Comparison of ENCODE assay signal across 18 cellular contexts in genomic region chr2:1607236-1607920, GRCh38.
DNase-seq lines count a peak whose midpoint lies in the region; ATAC-seq, FAIRE-seq and TF ChIP-seq lines count a peak whose summit lies in the region.
"Had no signal": no experiment of that assay in that cellular context is flagged by ENCODE, and none has a peak within 500 bp of the region (broad histone marks: within the 10 kb centered on the region; RNA-seq: fewer than 3 reads in every experiment).

No MANE protein-coding gene starts in this region.

- no peaks in the 10 kb centered on the region for H3K27me3 Mint-ChIP-seq in WTC11 (ENCODE audit: low read depth)
- H3K27me3 Mint-ChIP-seq: CD4-positive, CD25-positive, alpha-beta regulatory T cell had no signal

- peaks cover 24% of the 10 kb centered on the region for H3F3A ChIP-seq in GM23248 (ENCODE audit: insufficient read depth)

- TF ChIP-seq CTCF in WTC11 (IDR thresholded peaks at IDR 0.05) (no peak), kidney (IDR thresholded peaks at IDR 0.05; ENCODE audit: borderline replicate concordance, extremely low read depth, insufficient read depth) (no peak)

- WGBS in GM23248 (ENCODE audit: low coverage in 1 of 2, low lambda C conversion rate in 2 of 2, missing lambda C conversion rate in 2 of 2), 2 experiments, result 78 to 80% methylated on average over 7 of the region's 7 CpGs

- POLR2A ChIA-PET in WTC11 (lab: Charles Lee), result no interaction called here

- no peaks in the 10 kb centered on the region for H3K9me3 Mint-ChIP-seq in WTC11
- H3K9me3 Mint-ChIP-seq: CD4-positive, CD25-positive, alpha-beta regulatory T cell; HFFc6 had no signal

- H3K4me3 Mint-ChIP-seq in WTC11, result no peak overlapping the region
- H3K4me3 Mint-ChIP-seq: CD4-positive, CD25-positive, alpha-beta regulatory T cell had no signal

- H3K9ac ChIP-seq in BLaER1, result 0 out of 2 replicates have a peak overlapping the region, but pooled peaks have one; percentile 28
- no peak overlapping the region for H3K9ac ChIP-seq in GM23248
- H3K9ac ChIP-seq in kidney (ENCODE audit: low read length in 2 of 2), result no peak overlapping the region
- H3K9ac ChIP-seq: KMS-11 had no signal

- H3K27ac ChIP-seq in BLaER1 (peak overlapping the region; percentile 94), GM23248 (no peak overlapping the region), kidney (ENCODE audit: low read depth in 2 of 2, low read length in 2 of 2) (no peak overlapping the region), SJCRH30 (no peak overlapping the region)
- H3K27ac ChIP-seq: KMS-11 had no signal

- no peak for ATAC-seq in WTC11
- ATAC-seq in GM21367 (IDR thresholded peaks at IDR 0.05; ENCODE audit: unreplicated experiment), result no peak

- peak; percentile 24 for DNase-seq in GM23248
- DNase-seq in WTC11 (ENCODE audit: low spot score), result no peak
- DNase-seq in kidney, result peak; percentile 28
- no peak for DNase-seq in activated CD8-positive, alpha-beta memory T cell treated with anti-CD3 and anti-CD28 coated beads, Interleukin-2, amount 50 U/mL, for 48 hours
- no peak for DNase-seq in SJCRH30
- no peak for DNase-seq in HuH-7 (ENCODE audit: low spot score)
- DNase-seq: Caco-2; CD4-positive, CD25-positive, alpha-beta regulatory T cell; DMS153; NCI-H1436 treated with DMSO at 0.1 percent for 48 hours; NCI-H2029 treated with DMSO at 0.1 percent for 48 hours; NCI-H510A; NCI-H774 had no signal

- in situ Hi-C loops in GM23248 (cut with MboI), result no loop called here

- no peak overlapping the region for H2AFZ ChIP-seq in GM23248

- no peaks in the 10 kb centered on the region for H3K9me2 ChIP-seq in GM23248 (ENCODE audit: insufficient read depth)

- peaks cover 6% of the 10 kb centered on the region for H3K36me3 Mint-ChIP-seq in WTC11
- H3K36me3 Mint-ChIP-seq: CD4-positive, CD25-positive, alpha-beta regulatory T cell had no signal

- no peaks in the 10 kb centered on the region for H3K79me2 ChIP-seq in GM23248 (ENCODE audit: insufficient read depth)

- intact Hi-C loops in kidney (cut with DNase I), result no loop called here

- H3K4me1 ChIP-seq in BLaER1 (peaks cover 100% of the 10 kb centered on the region), GM23248 (ENCODE audit: insufficient read depth) (peaks cover 15% of the 10 kb centered on the region), kidney (ENCODE audit: control insufficient read depth in 1 of 2, insufficient read depth in 1 of 2, low read depth in 1 of 2, low read length in 2 of 2) (peaks cover 3 to 4% of the 10 kb centered on the region in 2 donors), SJCRH30 (peaks cover 37% of the 10 kb centered on the region)
- H3K4me1 ChIP-seq: Caco-2 had no signal

- no peak for FAIRE-seq in kidney (lab: Jason Lieb, UNC)
- FAIRE-seq: H1 had no signal

- H3K27ac Mint-ChIP-seq in WTC11, result peak overlapping the region; percentile 21; the same call in 1 of the 2 replicates
- H3K27ac Mint-ChIP-seq: HFFc6 had no signal

- H3K4me1 Mint-ChIP-seq in WTC11, result no peaks in the 10 kb centered on the region
- H3K4me1 Mint-ChIP-seq: CD4-positive, CD25-positive, alpha-beta regulatory T cell had no signal

- H4K20me1 ChIP-seq in BLaER1, result no peaks in the 10 kb centered on the region
- H4K20me1 ChIP-seq in GM23248 (ENCODE audit: insufficient read depth), result no peaks in the 10 kb centered on the region

- CTCF ChIA-PET in WTC11 (lab: Charles Lee), result no interaction called here

- H3K4me3 ChIP-seq in BLaER1 (peak overlapping the region; percentile 55; the same call in 1 of the 2 replicates), GM23248 (no peak overlapping the region), kidney (ENCODE audit: low read length in 2 of 2) (no peak overlapping the region), SJCRH30 (no peak overlapping the region)

- H3K9me3 ChIP-seq in BLaER1 (no peaks in the 10 kb centered on the region), GM23248 (ENCODE audit: low read depth) (no peaks in the 10 kb centered on the region), kidney (ENCODE audit: control insufficient read depth in 1 of 2, low read length in 2 of 2) (no peaks in the 10 kb centered on the region), SJCRH30 (replicated peaks) (no peaks in the 10 kb centered on the region)

- no peaks in the 10 kb centered on the region for H3K36me3 ChIP-seq in BLaER1
- no peaks in the 10 kb centered on the region for H3K36me3 ChIP-seq in GM23248 (ENCODE audit: low read depth)
- H3K36me3 ChIP-seq in kidney (ENCODE audit: control insufficient read depth in 1 of 2, insufficient read depth in 2 of 2, low read length in 2 of 2), result no peaks in the 10 kb centered on the region
- H3K36me3 ChIP-seq in SJCRH30, result no peaks in the 10 kb centered on the region

- H3K4me2 ChIP-seq in BLaER1, result peak overlapping the region; percentile 95
- H3K4me2 ChIP-seq in GM23248 (ENCODE audit: unreplicated experiment), result no peak overlapping the region
- H3K4me2 ChIP-seq: KMS-11 had no signal

- H3K27me3 ChIP-seq in BLaER1, result no peaks in the 10 kb centered on the region
- H3K27me3 ChIP-seq in GM23248 (replicated peaks; ENCODE audit: insufficient read depth), result no peaks in the 10 kb centered on the region
- no peaks in the 10 kb centered on the region for H3K27me3 ChIP-seq in SJCRH30

TF ChIP-seq in WTC11, 78 proteins besides CTCF, POLR2A, EP300 and RAD21:
- TF ChIP-seq, protein P1, sequence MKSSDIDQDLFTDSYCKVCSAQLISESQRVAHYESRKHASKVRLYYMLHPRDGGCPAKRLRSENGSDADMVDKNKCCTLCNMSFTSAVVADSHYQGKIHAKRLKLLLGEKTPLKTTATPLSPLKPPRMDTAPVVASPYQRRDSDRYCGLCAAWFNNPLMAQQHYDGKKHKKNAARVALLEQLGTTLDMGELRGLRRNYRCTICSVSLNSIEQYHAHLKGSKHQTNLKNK (CRISPR knock-in tag; IDR thresholded peaks at IDR 0.05), result no peak
- TF ChIP-seq ZNF671 (CRISPR knock-in tag; IDR thresholded peaks at IDR 0.05), result no peak
- TF ChIP-seq ZNF396 (CRISPR knock-in tag; IDR thresholded peaks at IDR 0.05; ENCODE audit: borderline replicate concordance), result no peak
- TF ChIP-seq NR1H2 (CRISPR knock-in tag; IDR thresholded peaks at IDR 0.05), result no peak
- no peak for TF ChIP-seq IRF2 (CRISPR knock-in tag; IDR thresholded peaks at IDR 0.05; ENCODE audit: borderline replicate concordance, low read depth)
- TF ChIP-seq ZNF416 (CRISPR knock-in tag; IDR thresholded peaks at IDR 0.05), result no peak
- TF ChIP-seq FOXP1 (CRISPR knock-in tag; IDR thresholded peaks at IDR 0.05; ENCODE audit: borderline replicate concordance), result no peak
- TF ChIP-seq MXD4 (CRISPR knock-in tag; IDR thresholded peaks at IDR 0.05; ENCODE audit: borderline replicate concordance), result no peak
- no peak for TF ChIP-seq RELA (CRISPR knock-in tag; IDR thresholded peaks at IDR 0.05; ENCODE audit: borderline replicate concordance)
- TF ChIP-seq TCF7 (CRISPR knock-in tag; IDR thresholded peaks at IDR 0.05; ENCODE audit: low read depth), result no peak
TF ChIP-seq in WTC11: peak in this region for 0.

Comparison
In these comparisons a context has a peak if more than half of its experiments do, and no peak if none do; other contexts are left out.
1. DNase-seq: peak in GM23248 (single experiment) and kidney (single experiment); none in WTC11 (single experiment), activated CD8-positive, alpha-beta memory T cell treated with anti-CD3 and anti-CD28 coated beads, Interleukin-2, amount 50 U/mL, for 48 hours (single experiment), SJCRH30 (0 of 2) and HuH-7 (single experiment).